ENCODE assay signal across 8 cellular contexts in genomic region chr1:65149391-65149729, GRCh38. TPM values are rescaled to one million over a fixed set of nuclear protein-coding genes. Genes with fewer than 3 reads are reported as not detected.
DNase-seq lines count a peak whose midpoint lies in the region; ATAC-seq lines count a peak whose summit lies in the region.

No MANE protein-coding gene starts in this region.

- no peaks in the 10 kb centered on the region for H3K9me3 ChIP-seq in BLaER1

- H3K27ac Mint-ChIP-seq in central memory CD8-positive, alpha-beta T cell (ENCODE audit: low read depth): no peak overlapping the region
- H3K27ac Mint-ChIP-seq in naive thymus-derived CD8-positive, alpha-beta T cell: peak overlapping the region in 1 of 10 donors; percentile 38

- H3K27me3 ChIP-seq in BLaER1: peaks cover 64% of the 10 kb centered on the region

- no peak overlapping the region for H3K27ac ChIP-seq in BLaER1

- H3K9ac ChIP-seq in BLaER1: peak overlapping the region; percentile 73; the same call in 1 of the 2 replicates

- peak overlapping the region; percentile 100 for H3K4me2 ChIP-seq in BLaER1

- no peak for DNase-seq in central memory CD8-positive, alpha-beta T cell (ENCODE audit: low spot score in 2 of 2)
- DNase-seq in naive thymus-derived CD8-positive, alpha-beta T cell: no peak
- DNase-seq in NCI-H2029 (lab: John Stamatoyannopoulos, UW): no peak
- no peak for DNase-seq in SHP77 (lab: John Stamatoyannopoulos, UW)

- H3K36me3 ChIP-seq in BLaER1: peaks cover 6% of the 10 kb centered on the region; the same call in 1 of the 2 replicates

- H3K4me3 ChIP-seq in BLaER1: peak overlapping the region; percentile 88

- peaks cover 56% of the 10 kb centered on the region for H3K27me3 Mint-ChIP-seq in central memory CD8-positive, alpha-beta T cell
- peaks cover 18 to 48% (median 27%) of the 10 kb centered on the region in 5 donors for H3K27me3 Mint-ChIP-seq in naive thymus-derived CD8-positive, alpha-beta T cell

- no peaks in the 10 kb centered on the region for H3K9me3 Mint-ChIP-seq in central memory CD8-positive, alpha-beta T cell
- no peaks in the 10 kb centered on the region for H3K9me3 Mint-ChIP-seq in naive thymus-derived CD8-positive, alpha-beta T cell

- ATAC-seq in HG03066 (IDR thresholded peaks at IDR 0.05; ENCODE audit: low read depth, unreplicated experiment) (peak; percentile 3), HG02623 (IDR thresholded peaks at IDR 0.05; ENCODE audit: unreplicated experiment) (no peak), GM19395 (IDR thresholded peaks at IDR 0.05; ENCODE audit: unreplicated experiment) (no peak)
- ATAC-seq in central memory CD8-positive, alpha-beta T cell (replicated peaks; ENCODE audit: extremely low read depth, poor library complexity, severe bottlenecking): no peak
- ATAC-seq in naive thymus-derived CD8-positive, alpha-beta T cell: no peak

- no peaks in the 10 kb centered on the region for H3K36me3 Mint-ChIP-seq in central memory CD8-positive, alpha-beta T cell (ENCODE audit: insufficient read depth)
- no peaks in the 10 kb centered on the region for H3K36me3 Mint-ChIP-seq in naive thymus-derived CD8-positive, alpha-beta T cell

- peaks cover 27% of the 10 kb centered on the region for H3K4me1 ChIP-seq in BLaER1

- H4K20me1 ChIP-seq in BLaER1: peaks cover 54% of the 10 kb centered on the region

- POLR2A ChIA-PET in naive thymus-derived CD8-positive, alpha-beta T cell (lab: Charles Lee): interaction anchor here (0.6 kb wide), 1 partner anchor 29 kb away, joined by 3 read pairs; no protein-coding TSS in a partner anchor

- peak overlapping the region; percentile 74 for H3K4me3 Mint-ChIP-seq in central memory CD8-positive, alpha-beta T cell
- peak overlapping the region; percentile 79 to 89 (median 85) for H3K4me3 Mint-ChIP-seq in naive thymus-derived CD8-positive, alpha-beta T cell

- H3K4me1 Mint-ChIP-seq in central memory CD8-positive, alpha-beta T cell: no peaks in the 10 kb centered on the region
- H3K4me1 Mint-ChIP-seq in naive thymus-derived CD8-positive, alpha-beta T cell: peaks cover 5 to 19% (median 12%) of the 10 kb centered on the region in 4 donors

RNA-seq across cellular contexts. Expression of gene AK4, which starts 1.4 kb away (rescaled TPM):
- total RNA-seq in naive thymus-derived CD8-positive, alpha-beta T cell: under 1 TPM; 0.19 to 0.91 TPM
- polyA plus RNA-seq in naive thymus-derived CD8-positive, alpha-beta T cell: not detected
